4 cellular contexts compared by ENCODE assay signal in genomic region chr7:72913750-72914149, GRCh38. TPM values are rescaled to one million over a fixed set of nuclear protein-coding genes. Genes with fewer than 3 reads are reported as not detected.
"Had no signal": no experiment of that assay in that cellular context is flagged by ENCODE, and none has a peak within 500 bp of the region (broad histone marks: within the 10 kb centered on the region; RNA-seq: fewer than 3 reads in every experiment).

No MANE protein-coding gene starts in this region.

RNA-seq across cellular contexts. Expression of gene TRIM74, which starts 55.5 kb away (rescaled TPM):
- total RNA-seq: ascending aorta, osteoblast, right atrium auricular region, skeletal muscle tissue had no signal
